13 cellular contexts compared by ENCODE assay signal in genomic region chr15:68274184-68274848, GRCh38. TPM values are rescaled to one million over a fixed set of nuclear protein-coding genes. Genes with fewer than 3 reads are reported as not detected.
A peak's percentile ranks its signal among the peaks of the same experiment; 100 is the strongest.
DNase-seq lines count a peak whose midpoint lies in the region; ATAC-seq and TF ChIP-seq lines count a peak whose summit lies in the region.
"Had no signal": no experiment of that assay in that cellular context is flagged by ENCODE, and none has a peak within 500 bp of the region (broad histone marks: within the 10 kb centered on the region; RNA-seq: fewer than 3 reads in every experiment).

No MANE protein-coding gene starts in this region.

- peak overlapping the region; percentile 92 for H3K27ac ChIP-seq in PC-3 (ENCODE audit: low read length)
- H3K27ac ChIP-seq in esophagus muscularis mucosa (replicated peaks in 1 of 4): peak overlapping the region; percentile 75 to 99 (median 90)
- H3K27ac ChIP-seq in Karpas-422 (ENCODE audit: low read length): no peak overlapping the region

- TF ChIP-seq CTCF in PC-3 (conservative IDR thresholded peaks at IDR 0.05; ENCODE audit: low read depth, low read length) (no peak), esophagus muscularis mucosa (IDR thresholded peaks at IDR 0.05) (no peak), progenitor cell of endocrine pancreas (IDR thresholded peaks at IDR 0.05; ENCODE audit: unreplicated experiment) (no peak), type B pancreatic cell (conservative IDR thresholded peaks at IDR 0.05) (no peak)

- H3K9me3 Mint-ChIP-seq in progenitor cell of endocrine pancreas (ENCODE audit: low read depth) (no peaks in the 10 kb centered on the region), type B pancreatic cell (no peaks in the 10 kb centered on the region)
- H3K9me3 Mint-ChIP-seq: activated CD4-positive, alpha-beta T cell treated with anti-CD3 and anti-CD28 coated beads, Interleukin-2, amount 10 ng/mL, durations not matched to agents 7 days and 5 days; natural killer cell had no signal

- BruUV-seq in PC-3 (replicated peaks; lab: Mats Ljungman, UMichigan): no TSS peak

- H3K27me3 ChIP-seq in PC-3 (ENCODE audit: low read length) (no peaks in the 10 kb centered on the region), esophagus muscularis mucosa (no peaks in the 10 kb centered on the region), Karpas-422 (ENCODE audit: low read length) (no peaks in the 10 kb centered on the region)

- no peaks in the 10 kb centered on the region for H3K9me2 ChIP-seq in PC-3 (replicated peaks; ENCODE audit: low read length)
- no peaks in the 10 kb centered on the region for H3K9me2 ChIP-seq in Karpas-422 (replicated peaks; ENCODE audit: insufficient read depth, low read length)

- H3K9me3 ChIP-seq in PC-3 (ENCODE audit: low read length) (no peaks in the 10 kb centered on the region), esophagus muscularis mucosa (no peaks in the 10 kb centered on the region), Karpas-422 (ENCODE audit: low read length) (no peaks in the 10 kb centered on the region)

- no peak for TF ChIP-seq EP300 in esophagus muscularis mucosa (IDR thresholded peaks at IDR 0.05)

- CTCF ChIA-PET in PC-3 (lab: Charles Lee): interaction anchor here (1.3 kb wide), 1 partner anchor 21 kb away, joined by 4 read pairs; no protein-coding TSS in a partner anchor

- TF ChIP-seq POLR2A in esophagus muscularis mucosa (IDR thresholded peaks at IDR 0.05; ENCODE audit: low read depth): no peak

- H4K20me1 ChIP-seq in PC-3 (ENCODE audit: low read length): peaks cover 10% of the 10 kb centered on the region
- peaks cover 8% of the 10 kb centered on the region for H4K20me1 ChIP-seq in Karpas-422 (ENCODE audit: insufficient read depth, low read depth, low read length)

- H3K4me1 Mint-ChIP-seq in progenitor cell of endocrine pancreas (ENCODE audit: low read depth) (peaks cover 46% of the 10 kb centered on the region), type B pancreatic cell (ENCODE audit: unreplicated experiment) (peaks cover 31% of the 10 kb centered on the region)

- peak overlapping the region; percentile 74 for H3K4me2 ChIP-seq in PC-3 (ENCODE audit: low read length)
- H3K4me2 ChIP-seq in Karpas-422 (ENCODE audit: low read depth, low read length, poor library complexity, severe bottlenecking): no peak overlapping the region

- H3K36me3 Mint-ChIP-seq in progenitor cell of endocrine pancreas (ENCODE audit: insufficient read depth): no peaks in the 10 kb centered on the region
- no peaks in the 10 kb centered on the region for H3K36me3 Mint-ChIP-seq in type B pancreatic cell
- H3K36me3 Mint-ChIP-seq: natural killer cell had no signal

- POLR2A ChIA-PET in PC-3 (lab: Charles Lee; ENCODE audit: unreplicated experiment): no interaction called here

- H3K4me3 ChIP-seq in PC-3 (ENCODE audit: low read length) (no peak overlapping the region; the same call in 1 of the 2 replicates), esophagus muscularis mucosa (no peak overlapping the region), Karpas-422 (ENCODE audit: low read length) (no peak overlapping the region)

- H2AFZ ChIP-seq in PC-3 (ENCODE audit: low read length) (no peak overlapping the region), Karpas-422 (ENCODE audit: low read length) (no peak overlapping the region)

- H3K27ac Mint-ChIP-seq in progenitor cell of endocrine pancreas: peak overlapping the region; percentile 43
- peak overlapping the region; percentile 33 for H3K27ac Mint-ChIP-seq in type B pancreatic cell
- H3K27ac Mint-ChIP-seq: activated CD4-positive, alpha-beta T cell treated with anti-CD3 and anti-CD28 coated beads, Interleukin-2, amount 10 ng/mL, durations not matched to agents 7 days and 5 days; natural killer cell had no signal

- H3K36me3 ChIP-seq in PC-3 (ENCODE audit: low read depth, low read length) (no peaks in the 10 kb centered on the region; the same call in 1 of the 2 replicates), esophagus muscularis mucosa (no peaks in the 10 kb centered on the region), Karpas-422 (ENCODE audit: insufficient read depth, low read length) (no peaks in the 10 kb centered on the region)

- DNase-seq in PC-3: no peak
- no peak for DNase-seq in esophagus muscularis mucosa (ENCODE audit: extremely low spot score)
- DNase-seq in progenitor cell of endocrine pancreas (ENCODE audit: low spot score, unreplicated experiment): no peak
- DNase-seq in type B pancreatic cell (ENCODE audit: extremely low spot score, unreplicated experiment): no peak
- no peak for DNase-seq in Karpas-422
- DNase-seq: activated CD4-positive, alpha-beta T cell treated with anti-CD3 and anti-CD28 coated beads, Interleukin-2, amount 10 ng/mL, durations not matched to agents 7 days and 5 days; activated naive CD4-positive, alpha-beta T cell treated with Interleukin-2 at 50 U/mL for 16 hours; activated T-cell treated with anti-CD3 and anti-CD28 coated beads for 4 hours; natural killer cell; NCI-H187 treated with DMSO at 0.1 percent for 48 hours had no signal

- peaks cover 14% of the 10 kb centered on the region for H3K79me2 ChIP-seq in PC-3 (ENCODE audit: low read length)
- peaks cover 12% of the 10 kb centered on the region for H3K79me2 ChIP-seq in Karpas-422 (ENCODE audit: low read length)

- H3K4me3 Mint-ChIP-seq in progenitor cell of endocrine pancreas (ENCODE audit: low read depth) (peak overlapping the region; percentile 22), type B pancreatic cell (peak overlapping the region; percentile 15)
- H3K4me3 Mint-ChIP-seq: activated CD4-positive, alpha-beta T cell treated with anti-CD3 and anti-CD28 coated beads, Interleukin-2, amount 10 ng/mL, durations not matched to agents 7 days and 5 days had no signal

- H3K27me3 Mint-ChIP-seq in progenitor cell of endocrine pancreas (no peaks in the 10 kb centered on the region), type B pancreatic cell (no peaks in the 10 kb centered on the region)
- H3K27me3 Mint-ChIP-seq: activated CD4-positive, alpha-beta T cell treated with anti-CD3 and anti-CD28 coated beads, Interleukin-2, amount 10 ng/mL, durations not matched to agents 7 days and 5 days had no signal

- no peak for ATAC-seq in PC-3
- ATAC-seq in GM21367 (IDR thresholded peaks at IDR 0.05; ENCODE audit: unreplicated experiment): no peak
- ATAC-seq in HG02852 (IDR thresholded peaks at IDR 0.05; ENCODE audit: unreplicated experiment): no peak
- ATAC-seq: HCT116, natural killer cell had no signal

- WGBS in esophagus muscularis mucosa: 86% methylated on average over 5 of the region's 5 CpGs

- H3K9ac ChIP-seq in PC-3 (ENCODE audit: low read length): peak overlapping the region; percentile 31
- H3K9ac ChIP-seq in Karpas-422 (ENCODE audit: low read length): no peak overlapping the region

- H3F3A ChIP-seq in PC-3 (ENCODE audit: low read length, unreplicated experiment): peaks cover 6% of the 10 kb centered on the region

- H3K4me1 ChIP-seq in PC-3 (ENCODE audit: insufficient read depth, low read length) (peaks cover 61% of the 10 kb centered on the region), esophagus muscularis mucosa (peaks cover 26 to 54% (median 50%) of the 10 kb centered on the region in 4 donors), Karpas-422 (ENCODE audit: low read length) (peaks cover 12% of the 10 kb centered on the region)

- intact Hi-C loops in PC-3 (cut with micrococcal nuclease) (no loop called here), esophagus muscularis mucosa (cut with DNase I) (no loop called here)

RNA-seq across cellular contexts. Expression of gene FEM1B, which starts 3.2 kb away (rescaled TPM):
- total RNA-seq in PC-3 (2014; rRNA removed) (19.4 and 22.1 TPM in 2 replicates), esophagus muscularis mucosa (10 to 100 TPM; 53.1 to 71.5 (median 56.5) TPM), progenitor cell of endocrine pancreas (45.9 and 50.5 TPM in 2 replicates), type B pancreatic cell (ENCODE audit: low replicate concordance) (54.2 and 63.1 TPM in 2 replicates)
- 24.4 and 47.5 TPM in 2 replicates for total RNA-seq in Karpas-422 (2014; rRNA removed; shearing (Covaris generic); ENCODE audit: low replicate concordance)

RNA-seq across cellular contexts. Expression of gene CLN6, which starts 44.8 kb away (rescaled TPM):
- total RNA-seq in PC-3 (2014; rRNA removed) (33.4 and 42.2 TPM in 2 replicates), esophagus muscularis mucosa (10 to 100 TPM; 13.4 to 18.2 (median 16.1) TPM), progenitor cell of endocrine pancreas (46.6 and 48.4 TPM in 2 replicates), type B pancreatic cell (ENCODE audit: low replicate concordance) (29.5 and 43.0 TPM in 2 replicates)
- total RNA-seq in Karpas-422 (2014; rRNA removed; shearing (Covaris generic); ENCODE audit: low replicate concordance): 30.2 and 80.0 TPM in 2 replicates
